18 cellular contexts compared by ENCODE assay signal in genomic region chr5:109848130-109848529, GRCh38.
A peak's percentile ranks its signal among the peaks of the same experiment; 100 is the strongest.
DNase-seq lines count a peak whose midpoint lies in the region; ATAC-seq and TF ChIP-seq lines count a peak whose summit lies in the region.
"Had no signal": no experiment of that assay in that cellular context is flagged by ENCODE, and none has a peak within 500 bp of the region (broad histone marks: within the 10 kb centered on the region; RNA-seq: fewer than 3 reads in every experiment).

No MANE protein-coding gene starts in this region.

- no peak for ATAC-seq in activated CD8-positive, alpha-beta T cell treated with anti-CD3 and anti-CD28 coated beads for 36 hours
- ATAC-seq in activated CD8-positive, alpha-beta T cell treated with anti-CD3 and anti-CD28 coated beads, Interleukin-2, amount 10 ng/mL, durations not matched to agents 7 days and 5 days = no peak
- ATAC-seq in natural killer cell (no peak), GM19452 (IDR thresholded peaks at IDR 0.05; ENCODE audit: unreplicated experiment) (no peak)
- no peak for ATAC-seq in natural killer cell treated with Interleukin-12 subunit alpha and Interleukin-12 subunit beta and Interleukin-15 and Interleukin-18, amount 100 ng/mL, for 72 hours
- no peak for ATAC-seq in activated naive CD8-positive, alpha-beta T cell treated with anti-CD3 and anti-CD28 coated beads, Interleukin-2, amount 50 U/mL, for 24 hours
- no peak for ATAC-seq in stimulated activated naive CD8-positive, alpha-beta T cell treated with anti-CD3 and anti-CD28 coated beads, Interleukin-15, amount 100 ng/mL, for 72 hours
- ATAC-seq: GM12878 had no signal

- peak overlapping the region; percentile 84 for H3K27ac Mint-ChIP-seq in activated CD8-positive, alpha-beta T cell treated with anti-CD3 and anti-CD28 coated beads for 36 hours
- H3K27ac Mint-ChIP-seq in activated CD8-positive, alpha-beta T cell treated with anti-CD3 and anti-CD28 coated beads, Interleukin-2, amount 10 ng/mL, durations not matched to agents 7 days and 5 days = no peak overlapping the region
- H3K27ac Mint-ChIP-seq in natural killer cell = peak overlapping the region; percentile 39 to 72
- peak overlapping the region in 1 of 2 donors; percentile 68 for H3K27ac Mint-ChIP-seq in natural killer cell treated with Interleukin-12 subunit alpha and Interleukin-12 subunit beta and Interleukin-15 and Interleukin-18, amount 100 ng/mL, for 72 hours
- peak overlapping the region; percentile 28 for H3K27ac Mint-ChIP-seq in activated naive CD8-positive, alpha-beta T cell treated with anti-CD3 and anti-CD28 coated beads, Interleukin-2, amount 50 U/mL, for 24 hours
- H3K27ac Mint-ChIP-seq in stimulated activated naive CD8-positive, alpha-beta T cell treated with anti-CD3 and anti-CD28 coated beads, Interleukin-15, amount 100 ng/mL, for 72 hours = peak overlapping the region; percentile 8 to 48
- H3K27ac Mint-ChIP-seq: B cell had no signal

- H3K4me3 Mint-ChIP-seq in activated CD8-positive, alpha-beta T cell treated with anti-CD3 and anti-CD28 coated beads for 36 hours = no peak overlapping the region
- no peak overlapping the region for H3K4me3 Mint-ChIP-seq in activated CD8-positive, alpha-beta T cell treated with anti-CD3 and anti-CD28 coated beads, Interleukin-2, amount 10 ng/mL, durations not matched to agents 7 days and 5 days
- H3K4me3 Mint-ChIP-seq in natural killer cell = no peak overlapping the region
- H3K4me3 Mint-ChIP-seq in natural killer cell treated with Interleukin-12 subunit alpha and Interleukin-12 subunit beta and Interleukin-15 and Interleukin-18, amount 100 ng/mL, for 72 hours = no peak overlapping the region
- H3K4me3 Mint-ChIP-seq in activated naive CD8-positive, alpha-beta T cell treated with anti-CD3 and anti-CD28 coated beads, Interleukin-2, amount 50 U/mL, for 24 hours = no peak overlapping the region
- no peak overlapping the region for H3K4me3 Mint-ChIP-seq in stimulated activated naive CD8-positive, alpha-beta T cell treated with anti-CD3 and anti-CD28 coated beads, Interleukin-15, amount 100 ng/mL, for 72 hours
- H3K4me3 Mint-ChIP-seq: B cell had no signal

- POLR2A ChIA-PET in activated CD8-positive, alpha-beta T cell treated with anti-CD3 and anti-CD28 coated beads for 36 hours (lab: Charles Lee) = no interaction called here
- POLR2A ChIA-PET in activated CD8-positive, alpha-beta T cell treated with anti-CD3 and anti-CD28 coated beads, Interleukin-2, amount 10 ng/mL, durations not matched to agents 7 days and 5 days (lab: Charles Lee) = no interaction called here

- no peaks in the 10 kb centered on the region for H3K27me3 Mint-ChIP-seq in activated CD8-positive, alpha-beta T cell treated with anti-CD3 and anti-CD28 coated beads for 36 hours
- H3K27me3 Mint-ChIP-seq in activated CD8-positive, alpha-beta T cell treated with anti-CD3 and anti-CD28 coated beads, Interleukin-2, amount 10 ng/mL, durations not matched to agents 7 days and 5 days (ENCODE audit: low read depth) = no peaks in the 10 kb centered on the region
- no peaks in the 10 kb centered on the region for H3K27me3 Mint-ChIP-seq in natural killer cell (ENCODE audit: low read depth in 2 of 2)
- no peaks in the 10 kb centered on the region for H3K27me3 Mint-ChIP-seq in natural killer cell treated with Interleukin-12 subunit alpha and Interleukin-12 subunit beta and Interleukin-15 and Interleukin-18, amount 100 ng/mL, for 72 hours
- H3K27me3 Mint-ChIP-seq in activated naive CD8-positive, alpha-beta T cell treated with anti-CD3 and anti-CD28 coated beads, Interleukin-2, amount 50 U/mL, for 24 hours = no peaks in the 10 kb centered on the region
- H3K27me3 Mint-ChIP-seq in stimulated activated naive CD8-positive, alpha-beta T cell treated with anti-CD3 and anti-CD28 coated beads, Interleukin-15, amount 100 ng/mL, for 72 hours = no peaks in the 10 kb centered on the region
- H3K27me3 Mint-ChIP-seq: B cell had no signal

- TF ChIP-seq CTCF in activated CD8-positive, alpha-beta T cell treated with anti-CD3 and anti-CD28 coated beads for 36 hours (IDR thresholded peaks at IDR 0.05) = no peak
- TF ChIP-seq CTCF in natural killer cell (IDR thresholded peaks at IDR 0.05) (no peak), GM20000 (IDR thresholded peaks at IDR 0.05; ENCODE audit: extremely low read depth, missing control alignments) (no peak)

- peaks cover 11% of the 10 kb centered on the region for H3K9me3 Mint-ChIP-seq in activated CD8-positive, alpha-beta T cell treated with anti-CD3 and anti-CD28 coated beads for 36 hours
- no peaks in the 10 kb centered on the region for H3K9me3 Mint-ChIP-seq in activated CD8-positive, alpha-beta T cell treated with anti-CD3 and anti-CD28 coated beads, Interleukin-2, amount 10 ng/mL, durations not matched to agents 7 days and 5 days (ENCODE audit: insufficient read depth)
- no peaks in the 10 kb centered on the region for H3K9me3 Mint-ChIP-seq in natural killer cell
- H3K9me3 Mint-ChIP-seq in natural killer cell treated with Interleukin-12 subunit alpha and Interleukin-12 subunit beta and Interleukin-15 and Interleukin-18, amount 100 ng/mL, for 72 hours = peaks cover 12% of the 10 kb centered on the region
- peaks cover 9% of the 10 kb centered on the region for H3K9me3 Mint-ChIP-seq in activated naive CD8-positive, alpha-beta T cell treated with anti-CD3 and anti-CD28 coated beads, Interleukin-2, amount 50 U/mL, for 24 hours
- peaks cover 14 to 16% of the 10 kb centered on the region in 2 donors for H3K9me3 Mint-ChIP-seq in stimulated activated naive CD8-positive, alpha-beta T cell treated with anti-CD3 and anti-CD28 coated beads, Interleukin-15, amount 100 ng/mL, for 72 hours

- intact Hi-C loops in activated CD8-positive, alpha-beta T cell treated with anti-CD3 and anti-CD28 coated beads for 36 hours (cut with micrococcal nuclease) = no loop called here
- intact Hi-C loops in natural killer cell (cut with micrococcal nuclease) = no loop called here

- CTCF ChIA-PET in activated CD8-positive, alpha-beta T cell treated with anti-CD3 and anti-CD28 coated beads for 36 hours (lab: Charles Lee) = no interaction called here
- CTCF ChIA-PET in activated CD8-positive, alpha-beta T cell treated with anti-CD3 and anti-CD28 coated beads, Interleukin-2, amount 10 ng/mL, durations not matched to agents 7 days and 5 days (lab: Charles Lee) = no interaction called here

- no peak for DNase-seq in activated CD8-positive, alpha-beta T cell treated with anti-CD3 and anti-CD28 coated beads for 36 hours
- no peak for DNase-seq in activated CD8-positive, alpha-beta T cell treated with anti-CD3 and anti-CD28 coated beads, Interleukin-2, amount 10 ng/mL, durations not matched to agents 7 days and 5 days
- DNase-seq in natural killer cell (no peak), GM20000 (ENCODE audit: low spot score) (no peak)
- no peak for DNase-seq in natural killer cell treated with Interleukin-12 subunit alpha and Interleukin-12 subunit beta and Interleukin-15 and Interleukin-18, amount 100 ng/mL, for 72 hours (ENCODE audit: low spot score)
- no peak for DNase-seq in activated naive CD8-positive, alpha-beta T cell treated with anti-CD3 and anti-CD28 coated beads, Interleukin-2, amount 50 U/mL, for 24 hours
- no peak for DNase-seq in stimulated activated naive CD8-positive, alpha-beta T cell treated with anti-CD3 and anti-CD28 coated beads, Interleukin-15, amount 100 ng/mL, for 72 hours
- DNase-seq: DMS53; EL; NCI-H1092 treated with DMSO at 0.1 percent for 48 hours; NCI-H146; NCI-H2081; NCI-H446 treated with DMSO at 0.1 percent for 48 hours; NK-92 treated with Interleukin-12 subunit alpha and Interleukin-12 subunit beta, amount 100 ng/mL, for 24 hours; Peyer's patch had no signal

- H3K36me3 Mint-ChIP-seq in activated CD8-positive, alpha-beta T cell treated with anti-CD3 and anti-CD28 coated beads for 36 hours (ENCODE audit: low read depth) = peaks cover 73% of the 10 kb centered on the region
- H3K36me3 Mint-ChIP-seq in activated CD8-positive, alpha-beta T cell treated with anti-CD3 and anti-CD28 coated beads, Interleukin-2, amount 10 ng/mL, durations not matched to agents 7 days and 5 days (ENCODE audit: low read depth) = peaks cover 68% of the 10 kb centered on the region
- H3K36me3 Mint-ChIP-seq in natural killer cell = peaks cover 13% of the 10 kb centered on the region
- H3K36me3 Mint-ChIP-seq in natural killer cell treated with Interleukin-12 subunit alpha and Interleukin-12 subunit beta and Interleukin-15 and Interleukin-18, amount 100 ng/mL, for 72 hours = peaks cover 34% of the 10 kb centered on the region
- H3K36me3 Mint-ChIP-seq in activated naive CD8-positive, alpha-beta T cell treated with anti-CD3 and anti-CD28 coated beads, Interleukin-2, amount 50 U/mL, for 24 hours (ENCODE audit: low read depth) = peaks cover 77% of the 10 kb centered on the region

- peaks cover 58% of the 10 kb centered on the region for H3K4me1 Mint-ChIP-seq in activated CD8-positive, alpha-beta T cell treated with anti-CD3 and anti-CD28 coated beads for 36 hours (ENCODE audit: low read depth)
- peaks cover 31% of the 10 kb centered on the region for H3K4me1 Mint-ChIP-seq in activated CD8-positive, alpha-beta T cell treated with anti-CD3 and anti-CD28 coated beads, Interleukin-2, amount 10 ng/mL, durations not matched to agents 7 days and 5 days (ENCODE audit: low read depth)
- H3K4me1 Mint-ChIP-seq in natural killer cell = peaks cover 38 to 52% of the 10 kb centered on the region in 2 donors
- H3K4me1 Mint-ChIP-seq in natural killer cell treated with Interleukin-12 subunit alpha and Interleukin-12 subunit beta and Interleukin-15 and Interleukin-18, amount 100 ng/mL, for 72 hours (ENCODE audit: low read depth in 2 of 2) = peaks cover 39 to 42% of the 10 kb centered on the region in 2 donors
- peaks cover 51% of the 10 kb centered on the region for H3K4me1 Mint-ChIP-seq in activated naive CD8-positive, alpha-beta T cell treated with anti-CD3 and anti-CD28 coated beads, Interleukin-2, amount 50 U/mL, for 24 hours
- peaks cover 50% of the 10 kb centered on the region for H3K4me1 Mint-ChIP-seq in stimulated activated naive CD8-positive, alpha-beta T cell treated with anti-CD3 and anti-CD28 coated beads, Interleukin-15, amount 100 ng/mL, for 72 hours
- H3K4me1 Mint-ChIP-seq: B cell had no signal
